1 cellular context compared by ENCODE assay signal in the genomic region with DNA sequence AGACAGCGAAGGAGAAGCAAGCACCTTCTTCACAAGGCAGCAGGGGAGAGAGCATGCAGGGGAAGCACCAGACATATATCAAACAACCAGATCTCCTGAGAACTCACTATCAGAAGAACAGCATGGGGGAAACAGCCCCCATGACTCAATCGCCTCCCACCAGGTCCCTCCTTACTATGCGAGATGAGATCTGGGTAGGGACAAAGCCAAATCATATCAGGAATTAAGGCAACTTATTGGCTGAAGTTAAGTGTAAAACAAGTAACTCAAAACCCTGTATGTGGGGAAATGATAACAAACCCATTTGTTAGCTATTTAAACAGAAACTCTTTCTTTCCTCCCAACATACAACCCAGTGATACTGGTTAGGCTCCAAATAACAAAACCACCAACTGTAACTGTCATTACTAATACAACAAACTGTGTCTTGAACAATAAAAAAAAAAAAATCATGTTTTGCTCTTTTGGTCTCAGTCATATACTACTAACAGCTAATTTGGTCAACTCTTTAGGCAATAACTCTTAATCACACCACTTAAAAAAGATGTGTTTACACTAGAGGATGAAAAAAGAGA.
A peak's percentile ranks its signal among the peaks of the same experiment; 100 is the strongest.
TF ChIP-seq lines count a peak whose summit lies in the region.

No MANE protein-coding gene starts in this region.

TF ChIP-seq in K562, 482 proteins besides CTCF, POLR2A, EP300 and RAD21 (continued from another document and continues in another):
- TF ChIP-seq, protein P1, sequence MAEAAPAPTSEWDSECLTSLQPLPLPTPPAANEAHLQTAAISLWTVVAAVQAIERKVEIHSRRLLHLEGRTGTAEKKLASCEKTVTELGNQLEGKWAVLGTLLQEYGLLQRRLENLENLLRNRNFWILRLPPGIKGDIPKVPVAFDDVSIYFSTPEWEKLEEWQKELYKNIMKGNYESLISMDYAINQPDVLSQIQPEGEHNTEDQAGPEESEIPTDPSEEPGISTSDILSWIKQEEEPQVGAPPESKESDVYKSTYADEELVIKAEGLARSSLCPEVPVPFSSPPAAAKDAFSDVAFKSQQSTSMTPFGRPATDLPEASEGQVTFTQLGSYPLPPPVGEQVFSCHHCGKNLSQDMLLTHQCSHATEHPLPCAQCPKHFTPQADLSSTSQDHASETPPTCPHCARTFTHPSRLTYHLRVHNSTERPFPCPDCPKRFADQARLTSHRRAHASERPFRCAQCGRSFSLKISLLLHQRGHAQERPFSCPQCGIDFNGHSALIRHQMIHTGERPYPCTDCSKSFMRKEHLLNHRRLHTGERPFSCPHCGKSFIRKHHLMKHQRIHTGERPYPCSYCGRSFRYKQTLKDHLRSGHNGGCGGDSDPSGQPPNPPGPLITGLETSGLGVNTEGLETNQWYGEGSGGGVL (CRISPR knock-in tag; IDR thresholded peaks at IDR 0.05), result no peak
- TF ChIP-seq, protein P2, sequence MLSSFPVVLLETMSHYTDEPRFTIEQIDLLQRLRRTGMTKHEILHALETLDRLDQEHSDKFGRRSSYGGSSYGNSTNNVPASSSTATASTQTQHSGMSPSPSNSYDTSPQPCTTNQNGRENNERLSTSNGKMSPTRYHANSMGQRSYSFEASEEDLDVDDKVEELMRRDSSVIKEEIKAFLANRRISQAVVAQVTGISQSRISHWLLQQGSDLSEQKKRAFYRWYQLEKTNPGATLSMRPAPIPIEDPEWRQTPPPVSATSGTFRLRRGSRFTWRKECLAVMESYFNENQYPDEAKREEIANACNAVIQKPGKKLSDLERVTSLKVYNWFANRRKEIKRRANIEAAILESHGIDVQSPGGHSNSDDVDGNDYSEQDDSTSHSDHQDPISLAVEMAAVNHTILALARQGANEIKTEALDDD (IDR thresholded peaks at IDR 0.05), result peak; percentile 99
- TF ChIP-seq, protein P3, sequence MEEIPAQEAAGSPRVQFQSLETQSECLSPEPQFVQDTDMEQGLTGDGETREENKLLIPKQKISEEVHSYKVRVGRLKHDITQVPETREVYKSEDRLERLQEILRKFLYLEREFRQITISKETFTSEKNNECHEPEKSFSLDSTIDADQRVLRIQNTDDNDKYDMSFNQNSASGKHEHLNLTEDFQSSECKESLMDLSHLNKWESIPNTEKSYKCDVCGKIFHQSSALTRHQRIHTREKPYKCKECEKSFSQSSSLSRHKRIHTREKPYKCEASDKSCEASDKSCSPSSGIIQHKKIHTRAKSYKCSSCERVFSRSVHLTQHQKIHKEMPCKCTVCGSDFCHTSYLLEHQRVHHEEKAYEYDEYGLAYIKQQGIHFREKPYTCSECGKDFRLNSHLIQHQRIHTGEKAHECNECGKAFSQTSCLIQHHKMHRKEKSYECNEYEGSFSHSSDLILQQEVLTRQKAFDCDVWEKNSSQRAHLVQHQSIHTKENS (CRISPR knock-in tag; IDR thresholded peaks at IDR 0.05), result no peak
- TF ChIP-seq CREM (IDR thresholded peaks at IDR 0.05; ENCODE audit: low read depth) (peak; percentile 58), ZNF785 (CRISPR knock-in tag; IDR thresholded peaks at IDR 0.05) (no peak), YBX1 (IDR thresholded peaks at IDR 0.05) (no peak), ELK1 (CRISPR knock-in tag; IDR thresholded peaks at IDR 0.05) (no peak), ZNF561 (CRISPR knock-in tag; conservative IDR thresholded peaks at IDR 0.05) (no peak), ZBED1 (IDR thresholded peaks at IDR 0.05) (no peak), CBFA2T2 (conservative IDR thresholded peaks at IDR 0.05) (peak; percentile 90), BDP1 (IDR thresholded peaks at IDR 0.05; ENCODE audit: insufficient read depth, insufficient read length) (no peak), KLF10 (CRISPR knock-in tag; IDR thresholded peaks at IDR 0.05) (no peak), SMARCC2 (IDR thresholded peaks at IDR 0.05; ENCODE audit: low read depth) (peak; percentile 77; the same call in 1 of the 2 replicates), MAFF (IDR thresholded peaks at IDR 0.05; ENCODE audit: low read length) (no peak), MYC (IDR thresholded peaks at IDR 0.05; ENCODE audit: low read depth, low read length) (peak; percentile 44; the same call in 1 of the 2 replicates), MYC (CRISPR knock-in tag; IDR thresholded peaks at IDR 0.05; ENCODE audit: borderline replicate concordance, low read depth) (no peak), ZFPM2 (CRISPR knock-in tag; IDR thresholded peaks at IDR 0.05) (no peak), TAF9B (IDR thresholded peaks at IDR 0.05; ENCODE audit: partially characterized antibody) (peak; percentile 27), HDAC1 (IDR thresholded peaks at IDR 0.05) (peak in 1 of 2 experiments; percentile 80; a peak in 2 of 4 replicates), BCLAF1 (IDR thresholded peaks at IDR 0.05; ENCODE audit: borderline replicate concordance in 1 of 2, control insufficient read depth in 1 of 2, low read depth in 2 of 2, low read length in 1 of 2) (0 out of 4 replicates have a peak, but pooled peaks of 1 of the 2 experiments have one; percentile 17), PHB2 (IDR thresholded peaks at IDR 0.05; ENCODE audit: low read depth) (peak; percentile 61; the same call in 1 of the 2 replicates), PCBP2 (IDR thresholded peaks at IDR 0.05; ENCODE audit: low read depth, low read length, poor library complexity, severe bottlenecking) (no peak), NFE2 (IDR thresholded peaks at IDR 0.05; ENCODE audit: low read depth) (peak; percentile 24; the same call in 1 of the 2 replicates), ATF1 (CRISPR knock-in tag; IDR thresholded peaks at IDR 0.05) (no peak), ATF1 (tag; IDR thresholded peaks at IDR 0.05) (peak; percentile 42), ERF (CRISPR knock-in tag; IDR thresholded peaks at IDR 0.05) (no peak), ZNF511 (CRISPR knock-in tag; IDR thresholded peaks at IDR 0.05) (no peak), ZKSCAN8 (CRISPR knock-in tag; IDR thresholded peaks at IDR 0.05) (no peak), ARID1B (IDR thresholded peaks at IDR 0.05) (peak; percentile 93), POLR3A (IDR thresholded peaks at IDR 0.05; ENCODE audit: borderline replicate concordance, extremely low read depth, insufficient read depth, insufficient read length) (no peak), MXI1 (IDR thresholded peaks at IDR 0.05; ENCODE audit: low read depth, low read length) (no peak), TBP (optimal IDR thresholded peaks at IDR 0.05; ENCODE audit: low read depth, low read length) (no peak), CBFA2T3 (IDR thresholded peaks at IDR 0.05) (peak; percentile 96), ZBTB7A (IDR thresholded peaks at IDR 0.05; ENCODE audit: borderline replicate concordance, control insufficient read depth, low read depth, low read length) (peak; percentile 82), BHLHE40 (IDR thresholded peaks at IDR 0.05; ENCODE audit: low read length) (0 out of 2 replicates have a peak, but pooled peaks have one; percentile 16), ZNF146 (CRISPR knock-in tag; IDR thresholded peaks at IDR 0.05; ENCODE audit: unreplicated experiment) (no peak), ILF3 (IDR thresholded peaks at IDR 0.05; ENCODE audit: borderline replicate concordance) (no peak), ARNT (IDR thresholded peaks at IDR 0.05) (peak in 1 of 2 experiments; percentile 67; a peak in 1 of 4 replicates), TEAD4 (IDR thresholded peaks at IDR 0.05; ENCODE audit: low read length) (peak; percentile 87), TEAD4 (CRISPR knock-in tag; IDR thresholded peaks at IDR 0.05; ENCODE audit: borderline replicate concordance) (no peak), TAF1 (IDR thresholded peaks at IDR 0.05; ENCODE audit: control insufficient read depth, extremely low read depth, insufficient read depth, low read length, severe bottlenecking) (no peak), NFIC (IDR thresholded peaks at IDR 0.05) (peak; percentile 78), ZKSCAN3 (CRISPR knock-in tag; IDR thresholded peaks at IDR 0.05) (no peak), SMARCA4 (IDR thresholded peaks at IDR 0.05) (peak; percentile 89), POU5F1 (IDR thresholded peaks at IDR 0.05; ENCODE audit: borderline replicate concordance, low read depth, low read length, partially characterized antibody) (no peak), MTA3 (IDR thresholded peaks at IDR 0.05; ENCODE audit: borderline replicate concordance) (0 out of 2 replicates have a peak, but pooled peaks have one; percentile 34), RBM25 (IDR thresholded peaks at IDR 0.05; ENCODE audit: low read depth, low read length, severe bottlenecking) (no peak)
- TF ChIP-seq, protein P4, sequence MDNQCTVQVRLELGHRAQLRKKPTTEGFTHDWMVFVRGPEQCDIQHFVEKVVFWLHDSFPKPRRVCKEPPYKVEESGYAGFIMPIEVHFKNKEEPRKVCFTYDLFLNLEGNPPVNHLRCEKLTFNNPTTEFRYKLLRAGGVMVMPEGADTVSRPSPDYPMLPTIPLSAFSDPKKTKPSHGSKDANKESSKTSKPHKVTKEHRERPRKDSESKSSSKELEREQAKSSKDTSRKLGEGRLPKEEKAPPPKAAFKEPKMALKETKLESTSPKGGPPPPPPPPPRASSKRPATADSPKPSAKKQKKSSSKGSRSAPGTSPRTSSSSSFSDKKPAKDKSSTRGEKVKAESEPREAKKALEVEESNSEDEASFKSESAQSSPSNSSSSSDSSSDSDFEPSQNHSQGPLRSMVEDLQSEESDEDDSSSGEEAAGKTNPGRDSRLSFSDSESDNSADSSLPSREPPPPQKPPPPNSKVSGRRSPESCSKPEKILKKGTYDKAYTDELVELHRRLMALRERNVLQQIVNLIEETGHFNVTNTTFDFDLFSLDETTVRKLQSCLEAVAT (IDR thresholded peaks at IDR 0.05), result no peak
- TF ChIP-seq, protein P5, sequence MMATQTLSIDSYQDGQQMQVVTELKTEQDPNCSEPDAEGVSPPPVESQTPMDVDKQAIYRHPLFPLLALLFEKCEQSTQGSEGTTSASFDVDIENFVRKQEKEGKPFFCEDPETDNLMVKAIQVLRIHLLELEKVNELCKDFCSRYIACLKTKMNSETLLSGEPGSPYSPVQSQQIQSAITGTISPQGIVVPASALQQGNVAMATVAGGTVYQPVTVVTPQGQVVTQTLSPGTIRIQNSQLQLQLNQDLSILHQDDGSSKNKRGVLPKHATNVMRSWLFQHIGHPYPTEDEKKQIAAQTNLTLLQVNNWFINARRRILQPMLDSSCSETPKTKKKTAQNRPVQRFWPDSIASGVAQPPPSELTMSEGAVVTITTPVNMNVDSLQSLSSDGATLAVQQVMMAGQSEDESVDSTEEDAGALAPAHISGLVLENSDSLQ (IDR thresholded peaks at IDR 0.05), result peak; percentile 38; the same call in 1 of the 2 replicates
- TF ChIP-seq, protein P6, sequence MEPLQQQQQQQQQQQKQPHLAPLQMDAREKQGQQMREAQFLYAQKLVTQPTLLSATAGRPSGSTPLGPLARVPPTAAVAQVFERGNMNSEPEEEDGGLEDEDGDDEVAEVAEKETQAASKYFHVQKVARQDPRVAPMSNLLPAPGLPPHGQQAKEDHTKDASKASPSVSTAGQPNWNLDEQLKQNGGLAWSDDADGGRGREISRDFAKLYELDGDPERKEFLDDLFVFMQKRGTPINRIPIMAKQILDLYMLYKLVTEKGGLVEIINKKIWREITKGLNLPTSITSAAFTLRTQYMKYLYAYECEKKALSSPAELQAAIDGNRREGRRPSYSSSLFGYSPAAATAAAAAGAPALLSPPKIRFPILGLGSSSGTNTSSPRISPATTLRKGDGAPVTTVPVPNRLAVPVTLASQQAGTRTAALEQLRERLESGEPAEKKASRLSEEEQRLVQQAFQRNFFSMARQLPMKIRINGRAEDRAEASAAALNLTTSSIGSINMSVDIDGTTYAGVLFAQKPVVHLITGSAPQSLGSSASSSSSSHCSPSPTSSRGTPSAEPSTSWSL (CRISPR knock-in tag; IDR thresholded peaks at IDR 0.05; ENCODE audit: borderline replicate concordance), result no peak
